15 cellular contexts compared by ENCODE assay signal in genomic region chr1:100930494-100930893, GRCh38.
"Had no signal": no experiment of that assay in that cellular context is flagged by ENCODE, and none has a peak within 500 bp of the region (broad histone marks: within the 10 kb centered on the region; RNA-seq: fewer than 3 reads in every experiment).

No MANE protein-coding gene starts in this region.

- H3K27me3 ChIP-seq: cardiac muscle cell, colonic mucosa, heart left ventricle, testis, upper lobe of right lung had no signal

- H3K27ac ChIP-seq: cardiac muscle cell, colonic mucosa, testis, upper lobe of right lung, VCaP had no signal

- ATAC-seq: heart left ventricle, mucosa of descending colon, upper lobe of right lung had no signal

- H3K4me3 ChIP-seq: cardiac muscle cell, colonic mucosa, heart left ventricle, mucosa of descending colon, testis, upper lobe of right lung had no signal

- H3K9me3 Mint-ChIP-seq: nephron progenitor cell had no signal

- H3K4me1 ChIP-seq: colonic mucosa, testis, upper lobe of right lung had no signal

- DNase-seq: activated CD4-positive, alpha-beta T cell treated with anti-CD3 and anti-CD28 coated beads for 4 hours; colonic mucosa; heart left ventricle; mammary epithelial cell; mucosa of descending colon; nephron progenitor cell; SIG-M5; stimulated activated CD4-positive, alpha-beta T cell treated with anti-CD3 and anti-CD28 coated beads, Interleukin-15, amount 100 ng/mL, for 24 hours; stimulated activated CD4-positive, alpha-beta T cell treated with anti-CD3 and anti-CD28 coated beads, Interleukin-4, amount 100 ng/mL, for 24 hours; T1000; testis; upper lobe of right lung had no signal

- H3K4me3 Mint-ChIP-seq: nephron progenitor cell; stimulated activated naive CD8-positive, alpha-beta T cell treated with anti-CD3 and anti-CD28 coated beads, Interleukin-15, Interleukin-2, amounts not matched to agents 100 ng/mL and 50 ng/mL, for 24 hours had no signal

- H3K36me3 ChIP-seq: cardiac muscle cell, colonic mucosa had no signal

- H3K27ac Mint-ChIP-seq: nephron progenitor cell; stimulated activated naive CD8-positive, alpha-beta T cell treated with anti-CD3 and anti-CD28 coated beads, Interleukin-15, Interleukin-2, amounts not matched to agents 100 ng/mL and 50 ng/mL, for 24 hours had no signal

- H3K9me3 ChIP-seq: colonic mucosa, mucosa of descending colon, testis, upper lobe of right lung had no signal

- H3K27me3 Mint-ChIP-seq: stimulated activated naive CD8-positive, alpha-beta T cell treated with anti-CD3 and anti-CD28 coated beads, Interleukin-15, Interleukin-2, amounts not matched to agents 100 ng/mL and 50 ng/mL, for 24 hours had no signal

- H3K4me1 Mint-ChIP-seq: nephron progenitor cell had no signal
